In the genomic region with DNA sequence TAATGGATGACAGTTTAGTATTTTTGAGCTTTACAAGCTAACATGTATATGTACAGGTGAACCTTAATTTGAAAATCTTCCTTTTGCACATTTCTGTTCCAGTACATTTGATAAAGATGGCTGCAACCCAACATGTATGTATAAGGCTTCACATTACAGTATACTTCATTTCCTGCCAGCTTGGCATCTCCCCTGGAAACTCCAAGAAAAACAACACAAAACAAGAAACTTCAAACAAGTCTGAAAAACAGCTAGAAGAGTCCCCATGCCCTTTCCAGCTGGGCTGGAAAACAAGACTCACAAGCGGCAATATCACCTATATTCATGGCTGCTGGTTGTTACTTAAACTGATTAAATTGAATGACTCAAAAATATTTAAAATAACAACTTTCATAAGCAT, we compare ENCODE assay signal across 32 cellular contexts.
"Had no signal": no experiment of that assay in that cellular context is flagged by ENCODE, and none has a peak within 500 bp of the region (broad histone marks: within the 10 kb centered on the region; RNA-seq: fewer than 3 reads in every experiment).

No MANE protein-coding gene starts in this region.

- H3K4me1 Mint-ChIP-seq: activated CD4-positive, alpha-beta T cell treated with anti-CD3 and anti-CD28 coated beads for 36 hours; stimulated activated naive B cell treated with anti-CD40 and anti-IgM and Interleukin-4, amounts not matched to agents 10 μg/mL and 1 μg/mL and 100 μg/mL, for 72 hours had no signal

- FAIRE-seq: endometrium, pancreas, small intestine had no signal

- H3K4me3 Mint-ChIP-seq: activated CD4-positive, alpha-beta T cell treated with anti-CD3 and anti-CD28 coated beads for 36 hours; activated T-cell treated with anti-CD3 and anti-CD28 coated beads, Interleukin-2, amount 50 U/mL, for 72 hours; nephron; stimulated activated naive B cell treated with anti-CD40 and anti-IgM and Interleukin-4, amounts not matched to agents 10 μg/mL and 1 μg/mL and 100 μg/mL, for 72 hours; T-helper 2 cell treated with Interferon-gamma antibody and Interleukin-4, amounts not matched to agents 5 μg/mL and 100 μg/mL, for 36 hours had no signal

- H3K27ac Mint-ChIP-seq: activated CD4-positive, alpha-beta T cell treated with anti-CD3 and anti-CD28 coated beads for 36 hours; activated naive CD4-positive, alpha-beta T cell treated with anti-CD3 and anti-CD28 coated beads, Interleukin-2, amount 50 U/mL, for 72 hours; activated T-cell treated with anti-CD3 and anti-CD28 coated beads, Interleukin-2, amount 50 U/mL, for 72 hours; stimulated activated naive B cell treated with anti-CD40 and anti-IgM and Interleukin-4, amounts not matched to agents 10 μg/mL and 1 μg/mL and 100 μg/mL, for 72 hours; T-helper 2 cell treated with Interferon-gamma antibody and Interleukin-4, amounts not matched to agents 5 μg/mL and 100 μg/mL, for 36 hours had no signal

- H3K4me3 ChIP-seq: heart right ventricle, left lung, lower lobe of right lung, pancreas, prostate gland, sigmoid colon, stomach, thyroid gland, upper lobe of left lung, vagina had no signal

- ATAC-seq: activated CD4-positive, alpha-beta T cell treated with anti-CD3 and anti-CD28 coated beads for 36 hours; activated naive CD4-positive, alpha-beta T cell treated with anti-CD3 and anti-CD28 coated beads, Interleukin-2, amount 50 U/mL, for 72 hours; activated T-cell treated with anti-CD3 and anti-CD28 coated beads, Interleukin-2, amount 50 U/mL, for 72 hours; heart right ventricle; left lung; lower lobe of right lung; pancreas; stimulated activated naive B cell treated with anti-CD40 and anti-IgM and Interleukin-4, amounts not matched to agents 10 μg/mL and 1 μg/mL and 100 μg/mL, for 72 hours had no signal

- DNase-seq: activated CD4-positive, alpha-beta T cell treated with anti-CD3 and anti-CD28 coated beads for 36 hours; activated CD4-positive, alpha-beta T cell treated with anti-CD3 and anti-CD28 coated beads, Interleukin-2, amount 50 U/mL, for 4 hours; activated CD4-positive, CD25-positive, alpha-beta regulatory T cell; activated naive CD4-positive, alpha-beta T cell; activated T-cell treated with anti-CD3 and anti-CD28 coated beads for 4 hours; activated T-cell treated with anti-CD3 and anti-CD28 coated beads, Interleukin-2, amount 50 U/mL, for 72 hours; anterior cingulate cortex; brain microvascular endothelial cell; caudate nucleus; effector CD8-positive, alpha-beta T cell; erythroblast; foreskin melanocyte; heart right ventricle; kidney glomerular epithelial cell; left lung; lower lobe of right lung; mesenchymal stem cell; pancreas; sigmoid colon; small intestine; stimulated activated CD4-positive, alpha-beta T cell treated with anti-CD3 and anti-CD28 coated beads, Interleukin-1b, Interleukin-23, amount 100 ng/mL, for 48 hours; stimulated activated naive B cell treated with anti-CD40 and anti-IgM and Interleukin-4, amounts not matched to agents 10 μg/mL and 1 μg/mL and 100 μg/mL, for 72 hours; stomach; T-helper 1 cell; thyroid gland; upper lobe of left lung had no signal

- H3K27me3 Mint-ChIP-seq: activated CD4-positive, alpha-beta T cell treated with anti-CD3 and anti-CD28 coated beads for 36 hours; stimulated activated naive B cell treated with anti-CD40 and anti-IgM and Interleukin-4, amounts not matched to agents 10 μg/mL and 1 μg/mL and 100 μg/mL, for 72 hours had no signal

- H3K36me3 Mint-ChIP-seq: activated naive CD4-positive, alpha-beta T cell treated with anti-CD3 and anti-CD28 coated beads, Interleukin-2, amount 50 U/mL, for 72 hours had no signal
